8 cellular contexts compared by ENCODE assay signal in genomic region chr4:10157478-10158354, GRCh38. TPM values are rescaled to one million over a fixed set of nuclear protein-coding genes. Genes with fewer than 3 reads are reported as not detected.
A peak's percentile ranks its signal among the peaks of the same experiment; 100 is the strongest.
DNase-seq lines count a peak whose midpoint lies in the region; ATAC-seq and TF ChIP-seq lines count a peak whose summit lies in the region.

No MANE protein-coding gene starts in this region.

- no peak overlapping the region for H3K4me3 Mint-ChIP-seq in CD4-positive, alpha-beta T cell
- H3K4me3 Mint-ChIP-seq in neural crest cell, result no peak overlapping the region

- peaks cover 37% of the 10 kb centered on the region for H3K4me1 Mint-ChIP-seq in CD4-positive, alpha-beta T cell (ENCODE audit: low read depth)
- H3K4me1 Mint-ChIP-seq in neural crest cell, result peaks cover 5% of the 10 kb centered on the region

- peak; percentile 67 for TF ChIP-seq CTCF in CD4-positive, alpha-beta T cell (IDR thresholded peaks at IDR 0.05)
- peak; percentile 83 for TF ChIP-seq CTCF in neural crest cell (conservative IDR thresholded peaks at IDR 0.05)

- no peak overlapping the region for H3K27ac ChIP-seq in CD4-positive, alpha-beta T cell (ENCODE audit: low read depth, low read length)

- peak overlapping the region; percentile 65 for H3K27ac Mint-ChIP-seq in CD4-positive, alpha-beta T cell
- no peak overlapping the region for H3K27ac Mint-ChIP-seq in neural crest cell (ENCODE audit: unreplicated experiment)

- H3K9me3 ChIP-seq in CD4-positive, alpha-beta T cell (ENCODE audit: control insufficient read depth, low read length), result no peaks in the 10 kb centered on the region

- peak; percentile 38 for ATAC-seq in CD4-positive, alpha-beta T cell (ENCODE audit: poor library complexity)
- ATAC-seq in GM19023 (IDR thresholded peaks at IDR 0.05; ENCODE audit: unreplicated experiment) (peak; percentile 78), HG03280 (IDR thresholded peaks at IDR 0.05; ENCODE audit: unreplicated experiment) (peak; percentile 64)

- intact Hi-C loops in CD4-positive, alpha-beta T cell (cut with DNase I, micrococcal nuclease), result loop anchor here (1.0 to 5.0 kb wide), 3 partner anchors 40 to 381 kb away; partner anchors contain the start of gene WDR1 (in 1 of the 2)

- no peaks in the 10 kb centered on the region for H3K27me3 Mint-ChIP-seq in CD4-positive, alpha-beta T cell
- H3K27me3 Mint-ChIP-seq in neural crest cell (ENCODE audit: low read depth), result no peaks in the 10 kb centered on the region

- CTCF ChIA-PET in CD4-positive, alpha-beta T cell (lab: Charles Lee), result interaction anchor here (0.7 to 0.8 kb wide), 2 partner anchors 24 to 380 kb away, joined by 3 to 4 read pairs; no protein-coding TSS in a partner anchor

- H3K36me3 Mint-ChIP-seq in CD4-positive, alpha-beta T cell (ENCODE audit: low read depth), result no peaks in the 10 kb centered on the region
- H3K36me3 Mint-ChIP-seq in neural crest cell (ENCODE audit: low read depth), result no peaks in the 10 kb centered on the region

- H3K9me3 Mint-ChIP-seq in CD4-positive, alpha-beta T cell, result no peaks in the 10 kb centered on the region
- peaks cover 2% of the 10 kb centered on the region for H3K9me3 Mint-ChIP-seq in neural crest cell

- DNase-seq in CD4-positive, alpha-beta T cell, result peak in 5 of 10 experiments; percentile 4 to 40 (median 14)
- DNase-seq in NCI-H69 (lab: John Stamatoyannopoulos, UW) (peak; percentile 64), activated T-cell treated with anti-CD3 and anti-CD28 coated beads for 4 hours (peak; percentile 13), fibroblast of peridontal ligament (ENCODE audit: extremely low read depth) (peak; percentile 87), neural crest cell (ENCODE audit: low read depth, low spot score) (peak; percentile 41), ureter (ENCODE audit: low spot score) (peak; percentile 59)

- H3K27me3 ChIP-seq in CD4-positive, alpha-beta T cell (ENCODE audit: control insufficient read depth, insufficient read depth, low read length), result no peaks in the 10 kb centered on the region

- POLR2A ChIA-PET in CD4-positive, alpha-beta T cell (lab: Charles Lee), result interaction anchor here (1.4 to 3.3 kb wide), 2 partner anchors 38 to 40 kb away, joined by 3 to 25 read pairs; partner anchors contain the start of gene WDR1

RNA-seq across cellular contexts. Expression of gene WDR1, which starts 41.1 kb away (rescaled TPM):
- total RNA-seq in CD4-positive, alpha-beta T cell, result 100 to 1,000 TPM; 197 to 198 TPM
- total RNA-seq in neural crest cell (154 and 155 TPM in 2 replicates), ureter (385 TPM)
